1 cellular context compared by ENCODE assay signal in the genomic region with DNA sequence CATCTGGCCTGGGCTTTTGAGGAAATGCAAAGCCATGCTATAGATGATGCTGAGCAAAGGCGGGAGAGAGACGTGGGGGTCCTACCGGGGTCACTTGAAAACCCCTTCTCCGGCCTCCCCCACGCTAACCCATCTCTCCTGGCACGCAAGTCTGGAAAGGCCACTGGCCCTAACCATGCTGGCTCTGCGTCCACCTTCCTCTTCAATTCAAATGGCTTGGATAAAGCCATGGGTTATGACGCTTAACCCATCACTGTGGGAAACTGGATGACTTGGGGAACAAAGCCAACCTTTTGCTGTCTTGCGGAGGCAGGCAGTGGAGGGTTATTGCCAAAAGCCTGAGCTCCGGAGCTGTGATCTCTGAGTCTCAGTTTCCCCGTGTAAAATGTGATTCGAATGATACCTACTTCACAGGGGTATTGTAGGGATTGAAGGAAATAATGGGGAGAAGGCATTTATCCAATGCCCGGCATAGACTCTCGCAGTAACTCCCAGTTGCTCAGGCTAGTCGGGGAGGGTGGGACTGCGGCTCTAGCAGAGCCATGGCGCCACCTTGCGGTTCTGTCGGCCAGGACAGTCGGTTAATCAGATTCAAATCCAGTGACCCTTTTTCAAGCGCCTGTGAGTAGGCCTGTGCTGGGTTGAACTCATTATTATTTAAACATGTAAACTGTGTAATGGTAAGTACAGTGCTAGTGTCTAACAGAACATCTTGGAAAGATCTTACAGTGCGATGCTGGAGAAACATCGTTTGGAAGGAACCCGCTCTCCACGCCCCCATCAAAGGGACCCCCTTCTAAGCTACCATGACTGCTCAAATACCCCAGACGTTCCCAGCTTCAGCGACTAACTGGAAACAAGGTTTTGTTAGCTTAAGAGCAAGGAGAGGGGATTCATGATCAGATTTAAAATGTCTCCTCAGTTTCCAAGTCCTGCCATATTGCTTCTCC.
TF ChIP-seq lines count a peak whose summit lies in the region.

No MANE protein-coding gene starts in this region.

TF ChIP-seq in neural cell, 6 proteins besides CTCF, POLR2A, EP300 and RAD21:
- TF ChIP-seq SMC3 (conservative IDR thresholded peaks at IDR 0.05; ENCODE audit: poor library complexity), result peak; percentile 83
- no peak for TF ChIP-seq POLR2AphosphoS5 (IDR thresholded peaks at IDR 0.05)
